In the genomic region with DNA sequence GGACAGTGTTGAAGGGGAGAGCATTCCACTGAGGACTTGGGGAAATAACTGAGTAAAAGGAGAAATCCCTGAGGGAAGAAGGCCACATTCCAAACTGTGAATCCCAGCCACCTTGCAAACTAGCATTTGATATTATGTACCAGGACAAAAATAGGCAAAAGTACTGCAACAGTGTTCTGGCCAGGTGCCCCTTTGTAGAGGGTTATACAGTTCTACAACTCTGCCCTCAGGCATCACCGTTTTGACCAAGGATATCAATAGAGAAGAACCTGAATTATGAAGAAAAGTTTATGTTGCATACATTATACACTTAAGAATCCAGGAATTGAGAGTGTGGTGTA, we compare ENCODE assay signal across 13 cellular contexts. TPM values are rescaled to one million over a fixed set of nuclear protein-coding genes. Genes with fewer than 3 reads are reported as not detected.
DNase-seq lines count a peak whose midpoint lies in the region; ATAC-seq and TF ChIP-seq lines count a peak whose summit lies in the region.
"Had no signal": no experiment of that assay in that cellular context is flagged by ENCODE, and none has a peak within 500 bp of the region (broad histone marks: within the 10 kb centered on the region; RNA-seq: fewer than 3 reads in every experiment).

No MANE protein-coding gene starts in this region.

- WGBS in right lobe of liver (ENCODE audit: insufficient coverage, low coverage, low lambda C conversion rate, missing lambda C conversion rate): 38% methylated on average over 1 of the region's 1 CpG
- 60 to 67% methylated on average over 1 of the region's 1 CpG for WGBS in lower leg skin, 2 donors

- no peak for TF ChIP-seq POLR2A in HCT116 (IDR thresholded peaks at IDR 0.05; ENCODE audit: borderline replicate concordance, extremely low read depth, insufficient read depth, insufficient read length)
- no peak for TF ChIP-seq POLR2A in right lobe of liver (IDR thresholded peaks at IDR 0.05)
- TF ChIP-seq POLR2A in lower leg skin (IDR thresholded peaks at IDR 0.05): no peak

- peak; percentile 8 for ATAC-seq in HCT116
- ATAC-seq in right lobe of liver: no peak
- no peak for ATAC-seq in HG03159 (IDR thresholded peaks at IDR 0.05; ENCODE audit: unreplicated experiment)
- ATAC-seq: activated T-cell treated with anti-CD3 and anti-CD28 coated beads, Interleukin-2, amount 50 U/mL, for 72 hours had no signal

- no peaks in the 10 kb centered on the region for H4K20me1 ChIP-seq in HCT116 (ENCODE audit: insufficient read depth)

- DNase-seq in HCT116 (ENCODE audit: low read depth, low spot score) (no peak), colonic mucosa (no peak), right lobe of liver (no peak), lower leg skin (ENCODE audit: low spot score in 2 of 2) (no peak), putamen (ENCODE audit: low spot score) (no peak), NCI-H1092 treated with DMSO at 0.1 percent for 48 hours (lab: John Stamatoyannopoulos, UW) (no peak)
- DNase-seq: activated T-cell treated with anti-CD3 and anti-CD28 coated beads, Interleukin-2, amount 50 U/mL, for 72 hours; erythroblast; NCI-H345; psoas muscle had no signal

- H3K9ac ChIP-seq in HCT116 (ENCODE audit: low read length): peak overlapping the region; percentile 36
- peak overlapping the region in 1 of 2 donors; percentile 2 for H3K9ac ChIP-seq in colonic mucosa (ENCODE audit: low read depth in 2 of 2, low read length in 2 of 2)
- H3K9ac ChIP-seq in skeletal muscle tissue (ENCODE audit: low read depth in 1 of 3, low read length in 3 of 3): no peak overlapping the region

- H3K27ac ChIP-seq in HCT116 (ENCODE audit: low read depth, low read length) (peak overlapping the region; percentile 92), colonic mucosa (peak overlapping the region; percentile 42), right lobe of liver (peak overlapping the region; percentile 36 to 58 (median 45)), skeletal muscle tissue (ENCODE audit: low read depth, low read length) (peak overlapping the region; percentile 68)
- H3K27ac ChIP-seq: VCaP had no signal

- H3K9me2 ChIP-seq in HCT116 (ENCODE audit: insufficient read depth): no peaks in the 10 kb centered on the region

- RAD21 ChIA-PET in HCT116 (lab: Charles Lee; ENCODE audit: low non-redundant PET in 1 of 2, low total read pairs in 2 of 2, uncharacterized antibody in 2 of 2, unreplicated experiment in 2 of 2): interaction anchor here (1.0 to 2.4 kb wide), 2 partner anchors 55 to 295 kb away, joined by 5 to 8 read pairs; no protein-coding TSS in a partner anchor

- H3K9me3 ChIP-seq in HCT116 (ENCODE audit: control insufficient read depth in 1 of 2, insufficient read depth in 1 of 2, low read depth in 1 of 2, low read length in 2 of 2) (no peaks in the 10 kb centered on the region), colonic mucosa (no peaks in the 10 kb centered on the region), right lobe of liver (no peaks in the 10 kb centered on the region), skeletal muscle tissue (ENCODE audit: control insufficient read depth in 3 of 3, low read length in 3 of 3) (no peaks in the 10 kb centered on the region)
- H3K9me3 ChIP-seq: psoas muscle had no signal

- H3K4me3 ChIP-seq in HCT116 (replicated peaks in 1 of 2; ENCODE audit: low read depth in 1 of 2, low read length in 2 of 2) (peak overlapping the region in 1 of 2 experiments; percentile 34; a peak in 2 of 4 replicates), colonic mucosa (no peak overlapping the region), right lobe of liver (no peak overlapping the region), skeletal muscle tissue (ENCODE audit: low read length in 3 of 3) (no peak overlapping the region), lower leg skin (ENCODE audit: low read depth, poor library complexity, severe bottlenecking) (no peak overlapping the region)
- H3K4me3 ChIP-seq: psoas muscle had no signal

- H2AFZ ChIP-seq in HCT116 (ENCODE audit: low read depth, low read length, poor library complexity, severe bottlenecking): peak overlapping the region; percentile 83

- peak overlapping the region; percentile 70 for H3K4me2 ChIP-seq in HCT116 (ENCODE audit: low read length)

- CTCF ChIA-PET in HCT116 (lab: Charles Lee): interaction anchor here (1.0 kb wide), 1 partner anchor 295 kb away, joined by 4 read pairs; no protein-coding TSS in a partner anchor

- TF ChIP-seq CTCF in HCT116 (IDR thresholded peaks at IDR 0.05 in 2 of 3, conservative IDR thresholded peaks at IDR 0.05 in 1 of 3; ENCODE audit: borderline replicate concordance in 1 of 3, insufficient read depth in 1 of 3, low read depth in 2 of 3, low read length in 2 of 3) (no peak), colonic mucosa (IDR thresholded peaks at IDR 0.05) (no peak), right lobe of liver (IDR thresholded peaks at IDR 0.05) (no peak), lower leg skin (IDR thresholded peaks at IDR 0.05) (no peak)

- no peak for TF ChIP-seq RAD21 in HCT116 (IDR thresholded peaks at IDR 0.05; ENCODE audit: low read depth)

- POLR2A ChIA-PET in HCT116 (lab: Charles Lee): no interaction called here

- H3K4me1 ChIP-seq in HCT116 (ENCODE audit: control insufficient read depth in 1 of 2, insufficient read depth in 2 of 2, low read length in 2 of 2) (peaks cover 37 to 45% of the 10 kb centered on the region in 2 experiments), colonic mucosa (no peaks in the 10 kb centered on the region), right lobe of liver (peaks cover 0 to 15% (median 7%) of the 10 kb centered on the region in 4 donors), skeletal muscle tissue (ENCODE audit: control insufficient read depth in 3 of 3, insufficient read depth in 3 of 3, low read length in 3 of 3) (peaks cover 11 to 18% (median 14%) of the 10 kb centered on the region in 3 donors)
- H3K4me1 ChIP-seq: psoas muscle had no signal

- intact Hi-C loops in HCT116 (cut with micrococcal nuclease): no loop called here
- intact Hi-C loops in colonic mucosa (cut with DNase I): loop anchor here (5.0 kb wide), 1 partner anchor 295 kb away; no protein-coding TSS in a partner anchor
- intact Hi-C loops in right lobe of liver (cut with DNase I): no loop called here
- intact Hi-C loops in lower leg skin (cut with DNase I; ENCODE audit: low total_unique reads): no loop called here

- no TSS peak for BruUV-seq in HCT116 (replicated peaks; lab: Mats Ljungman, UMichigan)

- H3K27me3 ChIP-seq in HCT116 (ENCODE audit: insufficient read depth, low read length) (no peaks in the 10 kb centered on the region), colonic mucosa (no peaks in the 10 kb centered on the region), right lobe of liver (no peaks in the 10 kb centered on the region), skeletal muscle tissue (ENCODE audit: control insufficient read depth in 3 of 3, insufficient read depth in 3 of 3, low read length in 3 of 3) (no peaks in the 10 kb centered on the region)

- no peaks in the 10 kb centered on the region for H3K79me2 ChIP-seq in HCT116 (ENCODE audit: insufficient read depth, low read length)

- H3K36me3 ChIP-seq in HCT116 (ENCODE audit: control insufficient read depth in 1 of 2, insufficient read depth in 2 of 2, low read length in 2 of 2) (no peaks in the 10 kb centered on the region), colonic mucosa (no peaks in the 10 kb centered on the region), right lobe of liver (no peaks in the 10 kb centered on the region), skeletal muscle tissue (ENCODE audit: control insufficient read depth in 3 of 3, insufficient read depth in 3 of 3, low read length in 3 of 3) (no peaks in the 10 kb centered on the region)

TF ChIP-seq in HCT116, 20 proteins besides CTCF, POLR2A, EP300 and RAD21:
- TF ChIP-seq SRF (IDR thresholded peaks at IDR 0.05; ENCODE audit: low read depth) (no peak), ZBTB33 (IDR thresholded peaks at IDR 0.05; ENCODE audit: extremely low read depth, insufficient replicate concordance, low read length) (no peak), YY1 (IDR thresholded peaks at IDR 0.05; ENCODE audit: extremely low read depth, insufficient replicate concordance, low read depth, low read length) (no peak), SIN3A (IDR thresholded peaks at IDR 0.05; ENCODE audit: low read depth) (no peak), ELF1 (IDR thresholded peaks at IDR 0.05; ENCODE audit: borderline replicate concordance, low read depth) (no peak), SP1 (IDR thresholded peaks at IDR 0.05; ENCODE audit: low read depth) (no peak), ZFX (IDR thresholded peaks at IDR 0.05) (no peak), EZH2phosphoT487 (IDR thresholded peaks at IDR 0.05; ENCODE audit: borderline replicate concordance) (no peak), JUND (IDR thresholded peaks at IDR 0.05) (no peak), CEBPB (IDR thresholded peaks at IDR 0.05; ENCODE audit: low read depth) (no peak)
- TF ChIP-seq, protein P1, sequence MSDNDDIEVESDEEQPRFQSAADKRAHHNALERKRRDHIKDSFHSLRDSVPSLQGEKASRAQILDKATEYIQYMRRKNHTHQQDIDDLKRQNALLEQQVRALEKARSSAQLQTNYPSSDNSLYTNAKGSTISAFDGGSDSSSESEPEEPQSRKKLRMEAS (IDR thresholded peaks at IDR 0.05): no peak

RNA-seq across cellular contexts. Expression of gene CAVIN2, which starts 20.6 kb away (rescaled TPM):
- 0.27 TPM for total RNA-seq in HCT116 (2021; ENCODE audit: unreplicated experiment)
- polyA plus RNA-seq in HCT116 (2012): 0.12 and 0.27 TPM in 2 replicates
- 10 to 100 TPM in 1 of 2 donors, 1 to 10 TPM in 1; 5.5 to 12.7 TPM for total RNA-seq in colonic mucosa
- total RNA-seq in right lobe of liver: 10 to 100 TPM in 3 of 6 experiments, 1 to 10 TPM in 3; 6.8 to 17.5 (median 9.6) TPM
- 19.3 TPM for total RNA-seq in skeletal muscle tissue
- total RNA-seq in lower leg skin: 10 to 100 TPM in 2 of 4 donors, 1 to 10 TPM in 2; 6.7 to 18.8 (median 10.0) TPM
- total RNA-seq: activated T-cell treated with anti-CD3 and anti-CD28 coated beads, Interleukin-2, amount 50 U/mL, for 72 hours had no signal

Comparison
In these comparisons a context has a peak if more than half of its experiments do, and no peak if none do; other contexts are left out.
1. H3K27ac ChIP-seq: peak in every context shown above with its lines; median percentile 92 in HCT116; 68 in skeletal muscle tissue; 45 in right lobe of liver; 42 in colonic mucosa.